Comparison of ENCODE assay signal across 9 cellular contexts in genomic region chr14:29928342-29928640, GRCh38. TPM values are rescaled to one million over a fixed set of nuclear protein-coding genes. Genes with fewer than 3 reads are reported as not detected.
DNase-seq lines count a peak whose midpoint lies in the region; ATAC-seq and TF ChIP-seq lines count a peak whose summit lies in the region.
"Had no signal": no experiment of that assay in that cellular context is flagged by ENCODE, and none has a peak within 500 bp of the region (broad histone marks: within the 10 kb centered on the region; RNA-seq: fewer than 3 reads in every experiment).

No MANE protein-coding gene starts in this region.

- peak overlapping the region; percentile 89 for H3K4me3 ChIP-seq in skeletal muscle satellite cell (ENCODE audit: low read length)

- peak overlapping the region; percentile 79 for H3K4me2 ChIP-seq in skeletal muscle satellite cell (ENCODE audit: low read length)

- no peaks in the 10 kb centered on the region for H3K36me3 ChIP-seq in skeletal muscle satellite cell (ENCODE audit: insufficient read depth, low read length)

- no peaks in the 10 kb centered on the region for H3K9me3 ChIP-seq in skeletal muscle satellite cell (replicated peaks; ENCODE audit: low read length)

- H3K4me1 ChIP-seq in skeletal muscle satellite cell (ENCODE audit: control insufficient read depth, insufficient read depth, low read length): peaks cover 30% of the 10 kb centered on the region

- TF ChIP-seq POLR2A in GM18505 (IDR thresholded peaks at IDR 0.05; ENCODE audit: borderline replicate concordance, extremely low read depth, insufficient read depth, insufficient read length): no peak

- peak; percentile 3 for ATAC-seq in GM19025 (IDR thresholded peaks at IDR 0.05; ENCODE audit: low read depth, unreplicated experiment)
- ATAC-seq in GM19463 (IDR thresholded peaks at IDR 0.05; ENCODE audit: unreplicated experiment): no peak
- no peak for ATAC-seq in GM18505 (IDR thresholded peaks at IDR 0.05; ENCODE audit: unreplicated experiment)
- ATAC-seq in GM19452 (IDR thresholded peaks at IDR 0.05; ENCODE audit: unreplicated experiment): no peak

- no peaks in the 10 kb centered on the region for H3K27me3 ChIP-seq in skeletal muscle satellite cell (ENCODE audit: control insufficient read depth, insufficient read depth, low read length)

- DNase-seq in amniotic epithelial cell (ENCODE audit: low read depth): peak; percentile 12
- peak; percentile 25 for DNase-seq in iPS-NIHi7 (ENCODE audit: extremely low spot score)
- no peak for DNase-seq in stimulated activated naive CD4-positive, alpha-beta T cell (lab: John Stamatoyannopoulos, UW)
- DNase-seq: GF-D8 had no signal

- peak overlapping the region; percentile 86 for H3K9ac ChIP-seq in skeletal muscle satellite cell (ENCODE audit: low read depth, low read length)

RNA-seq across cellular contexts. Expression of gene PRKD1, which starts 0.6 kb away (rescaled TPM):
- 6.3 and 12.9 TPM in 2 replicates for total RNA-seq in skeletal muscle satellite cell (2012; rRNA removed)

Comparison
In these comparisons a context has a peak if more than half of its experiments do, and no peak if none do; other contexts are left out.
1. DNase-seq: peak in amniotic epithelial cell (single experiment) and iPS-NIHi7 (single experiment); none in stimulated activated naive CD4-positive, alpha-beta T cell (0 of 6).